8 cellular contexts compared by ENCODE assay signal in the genomic region with DNA sequence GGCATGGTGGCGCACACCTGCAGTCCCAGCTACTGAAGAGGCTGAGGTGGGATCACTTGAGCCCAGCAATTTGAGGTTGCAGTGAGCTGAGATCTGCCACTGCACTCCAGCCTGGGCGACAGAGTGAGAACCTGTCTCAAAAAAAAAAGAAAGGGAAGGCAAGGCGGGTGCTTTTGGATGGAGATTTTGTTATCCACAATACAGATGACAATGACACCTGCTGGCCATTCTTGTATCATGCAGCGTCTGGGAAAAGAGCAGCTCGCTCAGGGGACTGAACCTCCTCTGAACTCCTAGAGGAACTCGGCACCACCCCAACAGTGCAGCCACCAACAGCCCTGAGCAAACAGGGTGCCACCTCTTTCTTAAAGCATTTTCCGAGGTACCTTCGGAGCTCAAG. TPM values are rescaled to one million over a fixed set of nuclear protein-coding genes. Genes with fewer than 3 reads are reported as not detected.
DNase-seq lines count a peak whose midpoint lies in the region; ATAC-seq, FAIRE-seq and TF ChIP-seq lines count a peak whose summit lies in the region.

No MANE protein-coding gene starts in this region.

- H4K20me1 ChIP-seq in H9 (ENCODE audit: control insufficient read depth, insufficient read depth, insufficient read length) (no peaks in the 10 kb centered on the region), endothelial cell of umbilical vein (replicated peaks; ENCODE audit: control insufficient read depth, extremely low read depth, insufficient read depth, low read length) (no peaks in the 10 kb centered on the region)

- TF ChIP-seq CTCF in H9 (conservative IDR thresholded peaks at IDR 0.05) = peak; percentile 75
- TF ChIP-seq CTCF in endothelial cell of umbilical vein (IDR thresholded peaks at IDR 0.05; ENCODE audit: extremely low read depth in 1 of 2, insufficient read depth in 1 of 2, low read depth in 1 of 2, low read length in 2 of 2) = peak; percentile 52 to 68
- peak; percentile 72 for TF ChIP-seq CTCF in neural crest cell (conservative IDR thresholded peaks at IDR 0.05)

- H3K14ac ChIP-seq in H9 (ENCODE audit: insufficient read depth, low read length) = no peak overlapping the region

- H3K9me1 ChIP-seq in endothelial cell of umbilical vein (replicated peaks; ENCODE audit: control insufficient read depth, extremely low read depth, insufficient read depth, low read length) = no peaks in the 10 kb centered on the region

- H2AFZ ChIP-seq in H9 (ENCODE audit: low read length) (no peak overlapping the region), endothelial cell of umbilical vein (ENCODE audit: low read depth, low read length) (no peak overlapping the region)

- no peak overlapping the region for H4K8ac ChIP-seq in H9 (replicated peaks; ENCODE audit: insufficient read length, low read depth, low read length)

- H2BK5ac ChIP-seq in H9 (ENCODE audit: insufficient read length, low read length) = no peak overlapping the region

- no peaks in the 10 kb centered on the region for H3K27me3 ChIP-seq in CD4-positive, CD25-positive, alpha-beta regulatory T cell (ENCODE audit: control insufficient read depth, insufficient read depth, low read length)
- H3K27me3 ChIP-seq in H9 (ENCODE audit: insufficient read depth, low read length) (no peaks in the 10 kb centered on the region), SJCRH30 (no peaks in the 10 kb centered on the region), endothelial cell of umbilical vein (ENCODE audit: control insufficient read depth in 2 of 2, insufficient read depth in 2 of 2, low read length in 2 of 2) (no peaks in the 10 kb centered on the region)

- H3K18ac ChIP-seq in H9 (ENCODE audit: insufficient read length, low read depth, low read length) = no peak overlapping the region

- H2BK12ac ChIP-seq in H9 (ENCODE audit: insufficient read length, low read depth, low read length) = no peak overlapping the region

- H3K9ac ChIP-seq in H9 (ENCODE audit: extremely low read depth, insufficient read length, low read length) (no peak overlapping the region), endothelial cell of umbilical vein (replicated peaks; ENCODE audit: extremely low read depth, insufficient read depth, low read length) (no peak overlapping the region)

- peaks cover 54% of the 10 kb centered on the region for H3K36me3 ChIP-seq in CD4-positive, CD25-positive, alpha-beta regulatory T cell (ENCODE audit: control insufficient read depth, insufficient read depth, low read length)
- H3K36me3 ChIP-seq in SJCRH30 = peaks cover 80% of the 10 kb centered on the region
- H3K36me3 ChIP-seq in endothelial cell of umbilical vein (ENCODE audit: control insufficient read depth in 2 of 2, extremely low read depth in 1 of 2, insufficient read depth in 2 of 2, low read length in 2 of 2) = peaks cover 3 to 4% of the 10 kb centered on the region in 2 experiments

- H2BK120ac ChIP-seq in H9 (ENCODE audit: low read depth, low read length, poor library complexity, severe bottlenecking) = no peak overlapping the region

- H2BK15ac ChIP-seq in H9 (ENCODE audit: low read depth, low read length) = no peak overlapping the region

- H3K27ac ChIP-seq in CD4-positive, CD25-positive, alpha-beta regulatory T cell (ENCODE audit: insufficient read depth, low read length, poor library complexity, severe bottlenecking) = no peak overlapping the region
- H3K27ac ChIP-seq in H9 (ENCODE audit: insufficient read length, low read depth, low read length) (no peak overlapping the region), SJCRH30 (no peak overlapping the region), endothelial cell of umbilical vein (ENCODE audit: insufficient read depth, low read depth, low read length) (no peak overlapping the region)

- H3K27ac Mint-ChIP-seq in CD4-positive, CD25-positive, alpha-beta regulatory T cell = no peak overlapping the region
- H3K27ac Mint-ChIP-seq in H9 (0 out of 7 replicates have a peak overlapping the region, but pooled peaks of 1 of the 3 experiments have one; percentile 44), neural crest cell (ENCODE audit: unreplicated experiment) (no peak overlapping the region)

- H3K4me1 Mint-ChIP-seq in CD4-positive, CD25-positive, alpha-beta regulatory T cell = peaks cover 0 to 3% (median 0%) of the 10 kb centered on the region in 4 donors
- H3K4me1 Mint-ChIP-seq in H9 (peaks cover 8 to 14% of the 10 kb centered on the region in 2 experiments; a peak in 3 of 4 replicates), neural crest cell (peaks cover 3% of the 10 kb centered on the region)

- ATAC-seq in CD4-positive, CD25-positive, alpha-beta regulatory T cell (ENCODE audit: low read depth in 2 of 2) = peak in 1 of 2 donors; percentile 18
- ATAC-seq in GM18858 (IDR thresholded peaks at IDR 0.05; ENCODE audit: unreplicated experiment) = no peak
- no peak for ATAC-seq in GM19324 (IDR thresholded peaks at IDR 0.05; ENCODE audit: low FRiP score, unreplicated experiment)
- ATAC-seq in HG02610 (IDR thresholded peaks at IDR 0.05; ENCODE audit: unreplicated experiment) = no peak

- H3K79me1 ChIP-seq in H9 (ENCODE audit: insufficient read depth, low read depth, low read length, poor library complexity, severe bottlenecking) = no peaks in the 10 kb centered on the region

- no peaks in the 10 kb centered on the region for H3K23me2 ChIP-seq in H9 (ENCODE audit: insufficient read length, low read depth, low read length, poor library complexity, severe bottlenecking)

- H3K56ac ChIP-seq in H9 (ENCODE audit: insufficient read length, low read depth, low read length) = no peak overlapping the region

- H3K4ac ChIP-seq in H9 (ENCODE audit: low read depth, low read length) = no peak overlapping the region

- peak; percentile 47 for FAIRE-seq in endothelial cell of umbilical vein (lab: Jason Lieb, UNC)

- intact Hi-C loops in endothelial cell of umbilical vein (cut with micrococcal nuclease) = loop anchor here (1.0 to 2.0 kb wide), 3 partner anchors 274 to 338 kb away; no protein-coding TSS in a partner anchor

- no peak for TF ChIP-seq POLR2A in endothelial cell of umbilical vein (IDR thresholded peaks at IDR 0.05; ENCODE audit: low read depth, low read length)

- no peaks in the 10 kb centered on the region for H3K27me3 Mint-ChIP-seq in CD4-positive, CD25-positive, alpha-beta regulatory T cell
- H3K27me3 Mint-ChIP-seq in H9 (ENCODE audit: low read depth) = no peaks in the 10 kb centered on the region
- no peaks in the 10 kb centered on the region for H3K27me3 Mint-ChIP-seq in neural crest cell (ENCODE audit: low read depth)

- no peak overlapping the region for H3K4me2 ChIP-seq in H9 (ENCODE audit: insufficient read depth, insufficient read length, low read length)
- H3K4me2 ChIP-seq in endothelial cell of umbilical vein (ENCODE audit: insufficient read depth, low read length) = no peak overlapping the region

- no peaks in the 10 kb centered on the region for H3K4me1 ChIP-seq in CD4-positive, CD25-positive, alpha-beta regulatory T cell (ENCODE audit: control insufficient read depth, insufficient read depth, low read length, poor library complexity, severe bottlenecking)
- H3K4me1 ChIP-seq in H9 (ENCODE audit: insufficient read depth, low read length) (no peaks in the 10 kb centered on the region), SJCRH30 (no peaks in the 10 kb centered on the region), endothelial cell of umbilical vein (ENCODE audit: control insufficient read depth, extremely low read depth, insufficient read depth, low read length) (no peaks in the 10 kb centered on the region)

- no peaks in the 10 kb centered on the region for H3K9me3 ChIP-seq in CD4-positive, CD25-positive, alpha-beta regulatory T cell (ENCODE audit: control insufficient read depth in 2 of 2, low read length in 2 of 2)
- peaks cover under 1% of the 10 kb centered on the region for H3K9me3 ChIP-seq in H9 (ENCODE audit: control insufficient read depth, low read depth, low read length)
- no peaks in the 10 kb centered on the region for H3K9me3 ChIP-seq in SJCRH30 (replicated peaks)
- no peaks in the 10 kb centered on the region for H3K9me3 ChIP-seq in endothelial cell of umbilical vein (replicated peaks; ENCODE audit: control insufficient read depth, insufficient read depth, low read length)

- no peak overlapping the region for H2BK20ac ChIP-seq in H9 (ENCODE audit: low read depth, low read length, poor library complexity, severe bottlenecking)

- dilution Hi-C loops in endothelial cell of umbilical vein (cut with MboI; ENCODE audit: extremely low pct_ligation_motif_present, low sequenced_read_pairs) = no loop called here

- no peak overlapping the region for H4K5ac ChIP-seq in H9 (ENCODE audit: insufficient read length, low read depth, low read length)

- no peak overlapping the region for H3K4me3 ChIP-seq in CD4-positive, CD25-positive, alpha-beta regulatory T cell (ENCODE audit: low read depth, low read length)
- no peak overlapping the region for H3K4me3 ChIP-seq in SJCRH30
- no peak overlapping the region for H3K4me3 ChIP-seq in endothelial cell of umbilical vein (replicated peaks in 1 of 3; ENCODE audit: insufficient read depth in 1 of 3, low read depth in 1 of 3, low read length in 3 of 3)

- no CpG with 5 or more reads among the region's 8 CpGs for WGBS in H9 (ENCODE audit: extremely low coverage, insufficient read length, low lambda C conversion rate)

- no peaks in the 10 kb centered on the region for H3K9me3 Mint-ChIP-seq in CD4-positive, CD25-positive, alpha-beta regulatory T cell
- H3K9me3 Mint-ChIP-seq in H9 = no peaks in the 10 kb centered on the region
- H3K9me3 Mint-ChIP-seq in neural crest cell = no peaks in the 10 kb centered on the region

- H3K79me2 ChIP-seq in H9 (ENCODE audit: insufficient read depth, low read length) = no peaks in the 10 kb centered on the region
- no peaks in the 10 kb centered on the region for H3K79me2 ChIP-seq in endothelial cell of umbilical vein (ENCODE audit: control insufficient read depth, insufficient read depth, low read length)

- no peak overlapping the region for H2AK5ac ChIP-seq in H9 (ENCODE audit: insufficient read length, low read length)

- H3K23ac ChIP-seq in H9 (ENCODE audit: insufficient read length, low read depth, low read length) = no peak overlapping the region

- H3K36me3 Mint-ChIP-seq in CD4-positive, CD25-positive, alpha-beta regulatory T cell = peaks cover 20% of the 10 kb centered on the region
- H3K36me3 Mint-ChIP-seq in H9 (ENCODE audit: insufficient read depth in 1 of 3, low read depth in 3 of 3) (peaks cover 28 to 80% (median 57%) of the 10 kb centered on the region in 3 experiments), neural crest cell (ENCODE audit: low read depth) (peaks cover 8% of the 10 kb centered on the region)

- H3K4me3 Mint-ChIP-seq in CD4-positive, CD25-positive, alpha-beta regulatory T cell = no peak overlapping the region
- no peak overlapping the region; a peak in 1 of 5 replicates for H3K4me3 Mint-ChIP-seq in H9
- no peak overlapping the region for H3K4me3 Mint-ChIP-seq in neural crest cell

- peak; percentile 7 to 51 (median 20) for DNase-seq in CD4-positive, CD25-positive, alpha-beta regulatory T cell
- peak; percentile 58 for DNase-seq in H9
- peak; percentile 29 to 53 for DNase-seq in SJCRH30
- DNase-seq in endothelial cell of umbilical vein (ENCODE audit: low read depth, low spot score) = peak; percentile 55
- DNase-seq in neural crest cell (ENCODE audit: low read depth, low spot score) = peak; percentile 39

- CTCF ChIA-PET in endothelial cell of umbilical vein (lab: Charles Lee) = interaction anchor here (0.6 to 5.4 kb wide), 45 partner anchors 9 to 553 kb away, joined by 3 to 148 read pairs (median 4); no protein-coding TSS in a partner anchor

- BruUV-seq in endothelial cell of umbilical vein (replicated peaks; lab: Mats Ljungman, UMichigan) = no TSS peak

- no peak overlapping the region for H4K91ac ChIP-seq in H9 (ENCODE audit: insufficient read length, low read depth, low read length)

- no peak overlapping the region for H3T11ph ChIP-seq in H9 (ENCODE audit: low read length)

- POLR2A ChIA-PET in endothelial cell of umbilical vein (lab: Charles Lee) = no interaction called here

RNA-seq across cellular contexts. Expression of gene HAUS8, which starts 22.8 kb away (rescaled TPM):
- total RNA-seq in CD4-positive, CD25-positive, alpha-beta regulatory T cell = 26.9 TPM
- 10 to 100 TPM; 11.0 to 12.7 (median 11.1) TPM for polyA plus RNA-seq in CD4-positive, CD25-positive, alpha-beta regulatory T cell
- total RNA-seq in H9 (2021) = 27.8 and 29.4 TPM in 2 replicates
- 22.9 and 23.9 TPM in 2 replicates for total RNA-seq in SJCRH30 (2014; rRNA removed; shearing (Covaris generic))
- total RNA-seq in endothelial cell of umbilical vein = 23.4 and 30.3 TPM in 2 replicates
- polyA plus RNA-seq in endothelial cell of umbilical vein = 9.0 and 9.6 TPM in 2 replicates
- polyA plus RNA-seq in endothelial cell of umbilical vein (2011; cell fraction: cytosol; rRNA removed) = 16.1 and 17.5 TPM in 2 replicates
- polyA plus RNA-seq in endothelial cell of umbilical vein (2011; cell fraction: nucleus; rRNA removed) = 17.8 and 25.4 TPM in 2 replicates
- 12.6 and 15.8 TPM in 2 replicates for polyA plus RNA-seq in endothelial cell of umbilical vein (2012)
- polyA minus RNA-seq in endothelial cell of umbilical vein = 7.9 and 8.0 TPM in 2 replicates
- 13.7 TPM for polyA minus RNA-seq in endothelial cell of umbilical vein (2011; cell fraction: cytosol; rRNA and poly(A)+ RNA removed)
- 7.5 and 8.4 TPM in 2 replicates for polyA minus RNA-seq in endothelial cell of umbilical vein (2011; cell fraction: nucleus; rRNA and poly(A)+ RNA removed)
- total RNA-seq in neural crest cell = 36.5 and 46.4 TPM in 2 replicates

RNA-seq across cellular contexts. Expression of gene MYO9B, which starts 23.1 kb away (rescaled TPM):
- total RNA-seq in CD4-positive, CD25-positive, alpha-beta regulatory T cell = 252 TPM
- polyA plus RNA-seq in CD4-positive, CD25-positive, alpha-beta regulatory T cell = 1 to 10 TPM; 3.4 to 6.7 (median 4.9) TPM
- total RNA-seq in H9 (2021) (58.5 and 58.6 TPM in 2 replicates), endothelial cell of umbilical vein (119 and 124 TPM in 2 replicates), neural crest cell (113 and 119 TPM in 2 replicates)
- 47.7 and 48.4 TPM in 2 replicates for total RNA-seq in SJCRH30 (2014; rRNA removed; shearing (Covaris generic))
- 64.4 and 69.8 TPM in 2 replicates for polyA plus RNA-seq in endothelial cell of umbilical vein
- polyA plus RNA-seq in endothelial cell of umbilical vein (2011; cell fraction: cytosol; rRNA removed) = 43.2 and 47.5 TPM in 2 replicates
- polyA plus RNA-seq in endothelial cell of umbilical vein (2011; cell fraction: nucleus; rRNA removed) = 227 and 234 TPM in 2 replicates
- 76.5 and 94.6 TPM in 2 replicates for polyA plus RNA-seq in endothelial cell of umbilical vein (2012)
- polyA minus RNA-seq in endothelial cell of umbilical vein = 97.0 and 109 TPM in 2 replicates
- polyA minus RNA-seq in endothelial cell of umbilical vein (2011; cell fraction: cytosol; rRNA and poly(A)+ RNA removed) = 42.7 TPM
- polyA minus RNA-seq in endothelial cell of umbilical vein (2011; cell fraction: nucleus; rRNA and poly(A)+ RNA removed) = 104 and 123 TPM in 2 replicates

RNA-seq across cellular contexts. Expression of gene CPAMD8, which starts 25.8 kb away (rescaled TPM):
- 2.3 TPM for total RNA-seq in CD4-positive, CD25-positive, alpha-beta regulatory T cell
- under 1 TPM in 3 of 4 donors, not detected in 1; 0.03 to 0.65 (median 0.06) TPM for polyA plus RNA-seq in CD4-positive, CD25-positive, alpha-beta regulatory T cell
- total RNA-seq in H9 (2021) (12.0 and 12.6 TPM in 2 replicates), endothelial cell of umbilical vein (2.2 and 2.9 TPM in 2 replicates), neural crest cell (14.5 and 17.0 TPM in 2 replicates)
- total RNA-seq in SJCRH30 (2014; rRNA removed; shearing (Covaris generic)) = 0.08 and 0.34 TPM in 2 replicates
- polyA plus RNA-seq in endothelial cell of umbilical vein = 3.9 and 5.3 TPM in 2 replicates
- polyA plus RNA-seq in endothelial cell of umbilical vein (2011; cell fraction: cytosol; rRNA removed) = 1.8 and 2.4 TPM in 2 replicates
- 5.1 and 5.5 TPM in 2 replicates for polyA plus RNA-seq in endothelial cell of umbilical vein (2011; cell fraction: nucleus; rRNA removed)
- polyA plus RNA-seq in endothelial cell of umbilical vein (2012) = 0.95 and 1.8 TPM in 2 replicates
- polyA minus RNA-seq in endothelial cell of umbilical vein = 2.0 and 3.2 TPM in 2 replicates
- polyA minus RNA-seq in endothelial cell of umbilical vein (2011; cell fraction: cytosol; rRNA and poly(A)+ RNA removed) = not detected
- polyA minus RNA-seq in endothelial cell of umbilical vein (2011; cell fraction: nucleus; rRNA and poly(A)+ RNA removed) = 2.8 and 3.6 TPM in 2 replicates
